ENCODE assay signal across 1 cellular context in genomic region chr22:46586123-46586519, GRCh38.
TF ChIP-seq lines count a peak whose summit lies in the region.

No MANE protein-coding gene starts in this region.

TF ChIP-seq in K562, 482 proteins besides CTCF, POLR2A, EP300 and RAD21 (continued from another document):
- no peak for TF ChIP-seq MITF (IDR thresholded peaks at IDR 0.05)
